ENCODE assay signal across 8 cellular contexts in the genomic region with DNA sequence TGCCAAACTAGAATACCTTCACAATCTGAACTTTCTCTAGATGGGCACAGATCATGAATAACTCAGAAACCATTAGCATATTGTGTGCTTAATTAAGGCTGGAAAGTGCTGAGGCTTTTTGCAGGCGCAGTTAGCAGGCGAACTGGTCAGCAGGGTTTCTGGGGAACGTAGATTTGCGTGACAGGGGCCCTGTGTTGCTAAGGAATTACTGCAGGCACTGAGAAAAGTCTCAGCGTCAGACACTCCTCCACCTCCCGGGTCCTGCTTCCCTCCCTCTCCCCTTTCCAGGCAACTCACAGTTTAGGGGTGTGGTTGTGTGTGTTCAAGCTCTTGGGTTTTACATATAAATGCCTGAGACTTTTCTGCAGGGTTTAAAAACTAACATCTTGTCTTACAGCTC. TPM values are rescaled to one million over a fixed set of nuclear protein-coding genes. Genes with fewer than 3 reads are reported as not detected.
DNase-seq lines count a peak whose midpoint lies in the region; ATAC-seq and FAIRE-seq lines count a peak whose summit lies in the region.

No MANE protein-coding gene starts in this region.

- peak overlapping the region; percentile 90 for H3K4me3 Mint-ChIP-seq in activated CD4-positive, alpha-beta T cell treated with anti-CD3 and anti-CD28 coated beads, Interleukin-2, amount 10 ng/mL, durations not matched to agents 7 days and 5 days
- peak overlapping the region; percentile 90 to 95 for H3K4me3 Mint-ChIP-seq in effector memory CD8-positive, alpha-beta T cell
- peak overlapping the region; percentile 96 to 98 (median 97) for H3K4me3 Mint-ChIP-seq in naive B cell

- H3K36me3 Mint-ChIP-seq in activated CD4-positive, alpha-beta T cell treated with anti-CD3 and anti-CD28 coated beads, Interleukin-2, amount 10 ng/mL, durations not matched to agents 7 days and 5 days (ENCODE audit: low read depth), result peaks cover 35% of the 10 kb centered on the region
- peaks cover 86% of the 10 kb centered on the region for H3K36me3 Mint-ChIP-seq in effector memory CD8-positive, alpha-beta T cell (ENCODE audit: insufficient read depth)
- H3K36me3 Mint-ChIP-seq in naive B cell, result peaks cover 12 to 33% of the 10 kb centered on the region in 2 donors

- H3K4me1 Mint-ChIP-seq in activated CD4-positive, alpha-beta T cell treated with anti-CD3 and anti-CD28 coated beads, Interleukin-2, amount 10 ng/mL, durations not matched to agents 7 days and 5 days, result peaks cover 64% of the 10 kb centered on the region
- peaks cover 42 to 55% of the 10 kb centered on the region in 2 donors for H3K4me1 Mint-ChIP-seq in effector memory CD8-positive, alpha-beta T cell (ENCODE audit: low read depth in 2 of 2)
- peaks cover 67 to 79% (median 77%) of the 10 kb centered on the region in 3 donors for H3K4me1 Mint-ChIP-seq in naive B cell

- peak overlapping the region; percentile 87 for H3K27ac Mint-ChIP-seq in activated CD4-positive, alpha-beta T cell treated with anti-CD3 and anti-CD28 coated beads, Interleukin-2, amount 10 ng/mL, durations not matched to agents 7 days and 5 days
- H3K27ac Mint-ChIP-seq in effector memory CD8-positive, alpha-beta T cell, result peak overlapping the region; percentile 90 to 95
- peak overlapping the region; percentile 83 to 99 (median 92) for H3K27ac Mint-ChIP-seq in naive B cell

- no peak for ATAC-seq in effector memory CD8-positive, alpha-beta T cell (replicated peaks)
- ATAC-seq in naive B cell (ENCODE audit: low read depth in 2 of 2), result no peak

- POLR2A ChIA-PET in activated CD4-positive, alpha-beta T cell treated with anti-CD3 and anti-CD28 coated beads, Interleukin-2, amount 10 ng/mL, durations not matched to agents 7 days and 5 days (lab: Charles Lee), result interaction anchor here (0.7 to 0.8 kb wide), 2 partner anchors 22 to 94 kb away, joined by 3 to 4 read pairs; no protein-coding TSS in a partner anchor

- no peaks in the 10 kb centered on the region for H3K9me3 Mint-ChIP-seq in activated CD4-positive, alpha-beta T cell treated with anti-CD3 and anti-CD28 coated beads, Interleukin-2, amount 10 ng/mL, durations not matched to agents 7 days and 5 days
- H3K9me3 Mint-ChIP-seq in effector memory CD8-positive, alpha-beta T cell, result no peaks in the 10 kb centered on the region
- peaks cover 0 to 1% (median 0%) of the 10 kb centered on the region in 7 donors for H3K9me3 Mint-ChIP-seq in naive B cell

- no peak for DNase-seq in activated CD4-positive, alpha-beta T cell treated with anti-CD3 and anti-CD28 coated beads, Interleukin-2, amount 10 ng/mL, durations not matched to agents 7 days and 5 days
- no peak for DNase-seq in activated CD4-positive, alpha-beta T cell treated with anti-CD3 and anti-CD28 coated beads for 4 hours
- peak; percentile 83 for DNase-seq in RPMI7951 (ENCODE audit: low read depth)
- DNase-seq in effector memory CD8-positive, alpha-beta T cell, result no peak
- DNase-seq in naive B cell, result no peak
- no peak for DNase-seq in NCI-H2196 treated with DMSO at 0.1 percent for 48 hours (lab: John Stamatoyannopoulos, UW; ENCODE audit: unreplicated experiment)
- DNase-seq in NCI-H774 (lab: John Stamatoyannopoulos, UW), result no peak
- no peak for DNase-seq in frontal cortex (ENCODE audit: low spot score in 2 of 2)

- CTCF ChIA-PET in activated CD4-positive, alpha-beta T cell treated with anti-CD3 and anti-CD28 coated beads, Interleukin-2, amount 10 ng/mL, durations not matched to agents 7 days and 5 days (lab: Charles Lee), result interaction anchor here (0.9 to 2.3 kb wide), 4 partner anchors 9 to 145 kb away, joined by 3 to 6 read pairs (median 4); no protein-coding TSS in a partner anchor

- FAIRE-seq in frontal cortex (lab: Jason Lieb, UNC), result no peak

- H3K27me3 Mint-ChIP-seq in activated CD4-positive, alpha-beta T cell treated with anti-CD3 and anti-CD28 coated beads, Interleukin-2, amount 10 ng/mL, durations not matched to agents 7 days and 5 days, result no peaks in the 10 kb centered on the region
- H3K27me3 Mint-ChIP-seq in effector memory CD8-positive, alpha-beta T cell, result no peaks in the 10 kb centered on the region
- H3K27me3 Mint-ChIP-seq in naive B cell, result no peaks in the 10 kb centered on the region

RNA-seq across cellular contexts. Expression of a gene that starts 2.2 kb away (rescaled TPM):
- 10 to 100 TPM; 12.6 to 13.1 TPM for total RNA-seq in activated CD4-positive, alpha-beta T cell treated with anti-CD3 and anti-CD28 coated beads, Interleukin-2, amount 10 ng/mL, durations not matched to agents 7 days and 5 days
- 3.9 and 5.4 TPM in 2 replicates for total RNA-seq in RPMI7951 (2014; rRNA removed; shearing (Covaris generic))
- 100 to 1,000 TPM in 2 of 6 donors, 10 to 100 TPM in 4; 75.2 to 122 (median 90.8) TPM for polyA plus RNA-seq in naive B cell (ENCODE audit: low read depth in 6 of 6)
- total RNA-seq in frontal cortex, result 4.9 TPM
